In genomic region chr2:15929008-15929407, GRCh38 we compare ENCODE assay signal across 8 cellular contexts. TPM values are rescaled to one million over a fixed set of nuclear protein-coding genes. Genes with fewer than 3 reads are reported as not detected.
"Had no signal": no experiment of that assay in that cellular context is flagged by ENCODE, and none has a peak within 500 bp of the region (broad histone marks: within the 10 kb centered on the region; RNA-seq: fewer than 3 reads in every experiment).

No MANE protein-coding gene starts in this region.

RNA-seq across cellular contexts. Expression of gene MYCN, which starts 11.3 kb away (rescaled TPM):
- total RNA-seq: activated B cell treated with CpG ODN at 0.5 μM for 24 hours; activated CD4-positive, alpha-beta memory T cell treated with anti-CD3 and anti-CD28 coated beads, Interleukin-2, amount 10 ng/mL, durations not matched to agents 7 days and 5 days; activated CD4-positive, alpha-beta T cell treated with anti-CD3 and anti-CD28 coated beads, Interleukin-2, amount 10 ng/mL, durations not matched to agents 24 days and 14 days; activated CD4-positive, alpha-beta T cell treated with anti-CD3 and anti-CD28 coated beads, Interleukin-2, amount 10 ng/mL, durations not matched to agents 7 days and 5 days; activated CD8-positive, alpha-beta memory T cell treated with anti-CD3 and anti-CD28 coated beads for 36 hours; activated CD8-positive, alpha-beta memory T cell treated with anti-CD3 and anti-CD28 coated beads, Interleukin-2, amount 10 ng/mL, durations not matched to agents 7 days and 5 days; activated CD8-positive, alpha-beta T cell treated with anti-CD3 and anti-CD28 coated beads, Interleukin-2, amount 10 ng/mL, durations not matched to agents 7 days and 5 days; T-helper 1 cell treated with Interleukin-12 subunit alpha and Interleukin-12 subunit beta and Interleukin-4 antibody, amounts not matched to agents 30 ng/mL and 1 ng/mL, for 36 hours had no signal
